ENCODE assay signal across 1 cellular context in genomic region chr7:150367187-150367510, GRCh38.
TF ChIP-seq lines count a peak whose summit lies in the region.

No MANE protein-coding gene starts in this region.

TF ChIP-seq in GM23338, 12 proteins besides CTCF, POLR2A, EP300 and RAD21:
- TF ChIP-seq ZNF331 (CRISPR knock-in tag; IDR thresholded peaks at IDR 0.05; ENCODE audit: low read depth) (no peak), ZNF462 (CRISPR knock-in tag; IDR thresholded peaks at IDR 0.05) (no peak), NANOG (IDR thresholded peaks at IDR 0.05; ENCODE audit: borderline replicate concordance) (no peak), EZH2phosphoT487 (IDR thresholded peaks at IDR 0.05; ENCODE audit: unreplicated experiment) (no peak), POLR2AphosphoS5 (IDR thresholded peaks at IDR 0.05; ENCODE audit: low read depth) (no peak), ZNF114 (CRISPR knock-in tag; IDR thresholded peaks at IDR 0.05) (no peak), CREB1 (CRISPR knock-in tag; IDR thresholded peaks at IDR 0.05; ENCODE audit: low read depth) (no peak), JUNB (IDR thresholded peaks at IDR 0.05; ENCODE audit: unreplicated experiment) (no peak), EZH2 (IDR thresholded peaks at IDR 0.05; ENCODE audit: low read depth, unreplicated experiment) (no peak), ETS1 (IDR thresholded peaks at IDR 0.05) (no peak), REST (IDR thresholded peaks at IDR 0.05; ENCODE audit: unreplicated experiment) (no peak), STAT1 (IDR thresholded peaks at IDR 0.05; ENCODE audit: unreplicated experiment) (no peak)
